In the genomic region with DNA sequence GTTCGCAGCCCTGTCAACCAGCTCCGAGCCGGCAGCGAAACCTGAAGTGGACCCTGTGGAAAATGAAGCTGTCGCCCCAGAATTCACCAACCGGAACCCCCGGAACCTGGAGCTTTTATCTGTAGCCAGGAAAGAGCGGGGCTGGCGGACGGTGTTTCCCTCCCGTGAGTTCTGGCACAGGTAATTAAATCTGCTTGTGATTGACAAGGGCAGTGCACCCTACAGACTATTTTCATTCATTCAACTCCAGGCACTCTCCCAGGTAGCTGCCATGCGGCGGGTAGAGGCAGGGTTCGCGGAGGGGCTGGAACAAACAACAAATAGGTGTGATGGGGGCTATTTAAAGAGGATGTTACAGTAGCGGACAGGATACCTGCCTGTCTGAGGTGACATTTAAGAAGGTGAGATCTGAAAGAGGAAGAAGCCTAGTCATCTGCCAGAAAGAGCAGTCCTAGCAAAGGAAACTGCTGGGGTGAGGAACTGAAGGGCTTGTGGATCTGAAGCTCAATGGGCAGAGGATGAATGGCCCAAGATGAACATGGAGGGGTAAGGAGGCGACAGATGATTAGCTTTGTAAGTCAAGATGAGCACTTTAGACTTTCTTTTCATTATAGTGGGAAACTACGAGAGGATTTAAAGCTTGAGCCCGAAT, we compare ENCODE assay signal across 8 cellular contexts. TPM values are rescaled to one million over a fixed set of nuclear protein-coding genes. Genes with fewer than 3 reads are reported as not detected.
A peak's percentile ranks its signal among the peaks of the same experiment; 100 is the strongest.
DNase-seq lines count a peak whose midpoint lies in the region; ATAC-seq and TF ChIP-seq lines count a peak whose summit lies in the region.

No MANE protein-coding gene starts in this region.

- peaks cover 39% of the 10 kb centered on the region for H4K20me1 ChIP-seq in smooth muscle cell (ENCODE audit: low read depth)

- ATAC-seq in GM18498 (IDR thresholded peaks at IDR 0.05; ENCODE audit: unreplicated experiment) (no peak), HG03159 (IDR thresholded peaks at IDR 0.05; ENCODE audit: unreplicated experiment) (no peak)

- peaks cover 70% of the 10 kb centered on the region for H3K36me3 Mint-ChIP-seq in activated CD4-positive, alpha-beta memory T cell treated with anti-CD3 and anti-CD28 coated beads, Interleukin-2, amount 10 ng/mL, durations not matched to agents 7 days and 5 days (ENCODE audit: low read depth)

- peak overlapping the region; percentile 95 for H3K4me2 ChIP-seq in smooth muscle cell

- intact Hi-C loops in left ventricle myocardium inferior (cut with micrococcal nuclease): no loop called here

- H3K27me3 Mint-ChIP-seq in activated CD4-positive, alpha-beta memory T cell treated with anti-CD3 and anti-CD28 coated beads, Interleukin-2, amount 10 ng/mL, durations not matched to agents 7 days and 5 days: no peaks in the 10 kb centered on the region

- H3K36me3 ChIP-seq in left ventricle myocardium inferior (peaks cover 48% of the 10 kb centered on the region), smooth muscle cell (ENCODE audit: low read depth) (peaks cover 6% of the 10 kb centered on the region)

- no peaks in the 10 kb centered on the region for H3K9me3 Mint-ChIP-seq in activated CD4-positive, alpha-beta memory T cell treated with anti-CD3 and anti-CD28 coated beads, Interleukin-2, amount 10 ng/mL, durations not matched to agents 7 days and 5 days

- no peak for TF ChIP-seq CTCF in AG09309 (IDR thresholded peaks at IDR 0.05; ENCODE audit: control insufficient read depth, insufficient read depth, low read depth, low read length, missing control alignments)
- TF ChIP-seq CTCF in left ventricle myocardium inferior (IDR thresholded peaks at IDR 0.05; ENCODE audit: borderline replicate concordance): no peak
- TF ChIP-seq CTCF in smooth muscle cell (IDR thresholded peaks at IDR 0.05; ENCODE audit: borderline replicate concordance, insufficient read depth, poor library complexity, severe bottlenecking): no peak

- peak overlapping the region; percentile 98 for H3K27ac Mint-ChIP-seq in activated CD4-positive, alpha-beta memory T cell treated with anti-CD3 and anti-CD28 coated beads, Interleukin-2, amount 10 ng/mL, durations not matched to agents 7 days and 5 days

- peak overlapping the region; percentile 90 for H2AFZ ChIP-seq in smooth muscle cell (ENCODE audit: low read depth)

- H3K4me3 Mint-ChIP-seq in activated CD4-positive, alpha-beta memory T cell treated with anti-CD3 and anti-CD28 coated beads, Interleukin-2, amount 10 ng/mL, durations not matched to agents 7 days and 5 days: peak overlapping the region; percentile 100

- H3K27ac ChIP-seq in left ventricle myocardium inferior (replicated peaks): peak overlapping the region; percentile 99
- peak overlapping the region; percentile 80 for H3K27ac ChIP-seq in smooth muscle cell (ENCODE audit: low read depth)

- H3K27me3 ChIP-seq in left ventricle myocardium inferior (ENCODE audit: low read depth) (no peaks in the 10 kb centered on the region), smooth muscle cell (ENCODE audit: low read depth) (no peaks in the 10 kb centered on the region)

- peaks cover 51% of the 10 kb centered on the region for H3K4me1 Mint-ChIP-seq in activated CD4-positive, alpha-beta memory T cell treated with anti-CD3 and anti-CD28 coated beads, Interleukin-2, amount 10 ng/mL, durations not matched to agents 7 days and 5 days

- peaks cover 66% of the 10 kb centered on the region for H3K79me2 ChIP-seq in smooth muscle cell (ENCODE audit: low read depth)

- CTCF ChIA-PET in HEK293T (lab: Yijun Ruan, JAX): interaction anchor here (1.2 kb wide), 1 partner anchor 43 kb away, joined by 3 read pairs; no protein-coding TSS in a partner anchor
- CTCF ChIA-PET in activated CD4-positive, alpha-beta memory T cell treated with anti-CD3 and anti-CD28 coated beads, Interleukin-2, amount 10 ng/mL, durations not matched to agents 7 days and 5 days (lab: Charles Lee): interaction anchor here (0.8 to 5.1 kb wide), 9 partner anchors 8 to 681 kb away, joined by 3 to 34 read pairs (median 4); partner anchors contain the start of genes SOD2 and WTAP

- DNase-seq in AG09309 (ENCODE audit: low read depth) (no peak), HEK293T (ENCODE audit: extremely low spot score) (no peak), left ventricle myocardium inferior (no peak), smooth muscle cell (lab: John Stamatoyannopoulos, UW; ENCODE audit: unreplicated experiment) (no peak), kidney tubule cell (ENCODE audit: low spot score) (no peak)
- DNase-seq in activated CD4-positive, alpha-beta memory T cell treated with anti-CD3 and anti-CD28 coated beads, Interleukin-2, amount 10 ng/mL, durations not matched to agents 7 days and 5 days: no peak

- H3K9me3 ChIP-seq in left ventricle myocardium inferior (replicated peaks): no peaks in the 10 kb centered on the region
- H3K9me3 ChIP-seq in smooth muscle cell (replicated peaks; ENCODE audit: low read depth): no peaks in the 10 kb centered on the region

- POLR2A ChIA-PET in HEK293T (lab: Yijun Ruan, JAX): interaction anchor here (0.6 to 5.2 kb wide), 18 partner anchors 8 to 173 kb away, joined by 3 to 97 read pairs (median 6); partner anchors contain the start of genes ACAT2, PNLDC1 and WTAP
- POLR2A ChIA-PET in activated CD4-positive, alpha-beta memory T cell treated with anti-CD3 and anti-CD28 coated beads, Interleukin-2, amount 10 ng/mL, durations not matched to agents 7 days and 5 days (lab: Charles Lee): interaction anchor here (0.8 to 7.2 kb wide), 20 partner anchors 12 to 728 kb away, joined by 3 to 195 read pairs (median 6); partner anchors contain the start of genes ACAT2, IGF2R, SOD2 and WTAP

- no peaks in the 10 kb centered on the region for H3F3A ChIP-seq in smooth muscle cell (ENCODE audit: low read depth)

- H3K4me3 ChIP-seq in AG09309 (ENCODE audit: control insufficient read depth, low read depth, low read length) (peak overlapping the region; percentile 69), left ventricle myocardium inferior (peak overlapping the region; percentile 89), smooth muscle cell (peak overlapping the region; percentile 66)

- peak overlapping the region; percentile 65 for H3K9ac ChIP-seq in smooth muscle cell (ENCODE audit: low read depth)

- H3K4me1 ChIP-seq in left ventricle myocardium inferior (peaks cover 83% of the 10 kb centered on the region), smooth muscle cell (ENCODE audit: low read depth) (peaks cover 31% of the 10 kb centered on the region)

- WGBS in smooth muscle cell (ENCODE audit: low lambda C conversion rate): 15% methylated on average over 19 of the region's 19 CpGs

TF ChIP-seq in HEK293T, 16 proteins besides CTCF, POLR2A, EP300 and RAD21:
- no peak for TF ChIP-seq L3MBTL2 (conservative IDR thresholded peaks at IDR 0.05)
- TF ChIP-seq, protein P1, sequence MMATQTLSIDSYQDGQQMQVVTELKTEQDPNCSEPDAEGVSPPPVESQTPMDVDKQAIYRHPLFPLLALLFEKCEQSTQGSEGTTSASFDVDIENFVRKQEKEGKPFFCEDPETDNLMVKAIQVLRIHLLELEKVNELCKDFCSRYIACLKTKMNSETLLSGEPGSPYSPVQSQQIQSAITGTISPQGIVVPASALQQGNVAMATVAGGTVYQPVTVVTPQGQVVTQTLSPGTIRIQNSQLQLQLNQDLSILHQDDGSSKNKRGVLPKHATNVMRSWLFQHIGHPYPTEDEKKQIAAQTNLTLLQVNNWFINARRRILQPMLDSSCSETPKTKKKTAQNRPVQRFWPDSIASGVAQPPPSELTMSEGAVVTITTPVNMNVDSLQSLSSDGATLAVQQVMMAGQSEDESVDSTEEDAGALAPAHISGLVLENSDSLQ (IDR thresholded peaks at IDR 0.05): peak; percentile 78
- no peak for TF ChIP-seq LEF1 (IDR thresholded peaks at IDR 0.05; ENCODE audit: borderline replicate concordance)

RNA-seq across cellular contexts. Expression of gene MRPL18, which starts 0.8 kb away (rescaled TPM):
- total RNA-seq in activated CD4-positive, alpha-beta memory T cell treated with anti-CD3 and anti-CD28 coated beads, Interleukin-2, amount 10 ng/mL, durations not matched to agents 7 days and 5 days: 10 to 100 TPM; 63.6 to 65.8 TPM
- 60.2 TPM for total RNA-seq in left ventricle myocardium inferior
- 78.9 and 107 TPM in 2 replicates for total RNA-seq in smooth muscle cell
- polyA plus RNA-seq in smooth muscle cell: 78.8 and 80.4 TPM in 2 replicates

RNA-seq across cellular contexts. Expression of gene TCP1, which starts 1.7 kb away (rescaled TPM):
- 100 to 1,000 TPM; 203 to 212 TPM for total RNA-seq in activated CD4-positive, alpha-beta memory T cell treated with anti-CD3 and anti-CD28 coated beads, Interleukin-2, amount 10 ng/mL, durations not matched to agents 7 days and 5 days
- total RNA-seq in left ventricle myocardium inferior: 136 TPM
- total RNA-seq in smooth muscle cell: 132 and 153 TPM in 2 replicates
- 124 and 125 TPM in 2 replicates for polyA plus RNA-seq in smooth muscle cell

RNA-seq across cellular contexts. Expression of gene PNLDC1, which starts 9.0 kb away (rescaled TPM):
- total RNA-seq in activated CD4-positive, alpha-beta memory T cell treated with anti-CD3 and anti-CD28 coated beads, Interleukin-2, amount 10 ng/mL, durations not matched to agents 7 days and 5 days: under 1 TPM; 0.25 to 0.35 TPM
- total RNA-seq in left ventricle myocardium inferior: 0.33 TPM
- not detected in 2 replicates for total RNA-seq in smooth muscle cell
- polyA plus RNA-seq in smooth muscle cell: not detected in 2 replicates

RNA-seq across cellular contexts. Expression of gene ACAT2, which starts 29.2 kb away (rescaled TPM):
- 100 to 1,000 TPM in 1 of 2 experiments, 10 to 100 TPM in 1; 98.0 to 109 TPM for total RNA-seq in activated CD4-positive, alpha-beta memory T cell treated with anti-CD3 and anti-CD28 coated beads, Interleukin-2, amount 10 ng/mL, durations not matched to agents 7 days and 5 days
- total RNA-seq in left ventricle myocardium inferior (5.2 TPM), smooth muscle cell (21.5 and 25.3 TPM in 2 replicates)
- 51.0 and 82.5 TPM in 2 replicates for polyA plus RNA-seq in smooth muscle cell
